In genomic region chr15:91887921-91888373, GRCh38 we compare ENCODE assay signal across 20 cellular contexts. TPM values are rescaled to one million over a fixed set of nuclear protein-coding genes. Genes with fewer than 3 reads are reported as not detected.
DNase-seq lines count a peak whose midpoint lies in the region; ATAC-seq and TF ChIP-seq lines count a peak whose summit lies in the region.
"Had no signal": no experiment of that assay in that cellular context is flagged by ENCODE, and none has a peak within 500 bp of the region (broad histone marks: within the 10 kb centered on the region; RNA-seq: fewer than 3 reads in every experiment).

No MANE protein-coding gene starts in this region.

- no peak for TF ChIP-seq CTCF in fibroblast of the aortic adventitia (IDR thresholded peaks at IDR 0.05; ENCODE audit: insufficient read depth, low read length)

- peak overlapping the region; percentile 87 for H3K27ac ChIP-seq in angular gyrus (ENCODE audit: low read depth, low read length)
- H3K27ac ChIP-seq: brain microvascular endothelial cell, transverse colon had no signal

- ATAC-seq in HG03571 (IDR thresholded peaks at IDR 0.05; ENCODE audit: unreplicated experiment): no peak
- ATAC-seq in HG03108 (IDR thresholded peaks at IDR 0.05; ENCODE audit: unreplicated experiment): no peak
- ATAC-seq: GM23338, K562, natural killer cell had no signal

- no peak overlapping the region for H3K4me3 ChIP-seq in fibroblast of the aortic adventitia (ENCODE audit: low read depth, low read length)
- H3K4me3 ChIP-seq: GM23338, K562, lung, smooth muscle cell, transverse colon had no signal

- DNase-seq in GM03348 (ENCODE audit: low spot score) (peak; percentile 21), fibroblast of the aortic adventitia (ENCODE audit: low read depth) (peak; percentile 40), pons (ENCODE audit: low spot score) (peak; percentile 90), NCI-H345 (lab: John Stamatoyannopoulos, UW) (no peak)
- DNase-seq in stimulated activated CD4-positive, alpha-beta T cell treated with anti-CD3 and anti-CD28 coated beads, Interleukin-2, amount 100 ng/mL, for 24 hours: no peak
- DNase-seq: activated CD4-positive, alpha-beta T cell treated with anti-CD3 and anti-CD28 coated beads for 4 hours; activated naive CD4-positive, alpha-beta T cell; brain microvascular endothelial cell; DMS 273 treated with DMSO at 0.1 percent for 48 hours; effector CD8-positive, alpha-beta T cell; natural killer cell; NCI-H1048; transverse colon had no signal

RNA-seq across cellular contexts. Expression of gene SLCO3A1, which starts 34.4 kb away (rescaled TPM):
- total RNA-seq in fibroblast of the aortic adventitia (ENCODE audit: low replicate concordance): 8.9 and 11.1 TPM in 2 replicates

Comparison
In these comparisons a context has a peak if more than half of its experiments do, and no peak if none do; other contexts are left out.
1. DNase-seq: peak in GM03348 (single experiment), fibroblast of the aortic adventitia (single experiment) and pons (single experiment); none in stimulated activated CD4-positive, alpha-beta T cell treated with anti-CD3 and anti-CD28 coated beads, Interleukin-2, amount 100 ng/mL, for 24 hours (0 of 2) and NCI-H345 (single experiment).